32 cellular contexts compared by ENCODE assay signal in the genomic region with DNA sequence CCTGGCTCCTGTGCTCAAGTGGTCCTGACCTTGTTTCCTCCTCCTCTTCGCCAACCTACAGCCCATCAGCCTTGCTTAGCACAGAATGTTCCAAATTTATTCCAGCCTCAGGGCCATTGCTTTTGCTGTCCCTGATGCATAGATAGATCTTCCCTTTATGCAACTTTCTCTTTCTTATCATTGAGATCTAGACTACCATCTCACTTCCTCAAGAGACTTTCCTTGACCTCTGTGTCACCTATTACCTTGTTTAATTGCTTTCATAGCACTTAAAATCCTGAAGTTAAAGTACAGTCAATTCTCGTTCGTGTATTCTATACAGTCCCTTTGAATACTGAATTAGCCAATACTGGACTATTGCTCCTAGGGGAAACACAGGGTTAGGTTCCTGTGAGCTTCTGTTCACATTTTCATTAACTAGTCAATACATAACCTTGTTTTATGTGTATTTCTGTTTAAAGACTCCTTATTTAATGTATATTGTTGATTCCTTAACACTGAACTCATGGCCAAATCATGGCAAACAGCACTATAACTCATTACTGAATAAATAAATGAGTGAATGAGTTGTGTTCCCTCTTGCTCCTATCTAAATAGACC. TPM values are rescaled to one million over a fixed set of nuclear protein-coding genes. Genes with fewer than 3 reads are reported as not detected.
"Had no signal": no experiment of that assay in that cellular context is flagged by ENCODE, and none has a peak within 500 bp of the region (broad histone marks: within the 10 kb centered on the region; RNA-seq: fewer than 3 reads in every experiment).

No MANE protein-coding gene starts in this region.

- H3K4me1 ChIP-seq: ascending aorta, breast epithelium, colonic mucosa, esophagus squamous epithelium had no signal

- H3K27me3 Mint-ChIP-seq: activated B cell treated with CpG ODN at 0.5 μM for 24 hours; activated naive CD8-positive, alpha-beta T cell treated with anti-CD3 and anti-CD28 coated beads, Interleukin-2, amount 10 ng/mL, durations not matched to agents 7 days and 5 days; activated T-cell treated with anti-CD3 and anti-CD28 coated beads, Interleukin-2, amount 50 U/mL, for 24 hours; brain had no signal

- DNase-seq: activated B cell treated with CpG ODN at 0.5 μM for 24 hours; activated CD4-positive, alpha-beta memory T cell treated with anti-CD3 and anti-CD28 coated beads, Interleukin-2, amount 10 ng/mL, durations not matched to agents 7 days and 5 days; activated CD4-positive, alpha-beta T cell treated with anti-CD3 and anti-CD28 coated beads, Interleukin-2, amount 10 ng/mL, durations not matched to agents 7 days and 5 days; activated CD4-positive, alpha-beta T cell treated with anti-CD3 and anti-CD28 coated beads, Interleukin-2, amount 50 U/mL, for 4 hours; activated CD8-positive, alpha-beta memory T cell treated with anti-CD3 and anti-CD28 coated beads, Interleukin-2, amount 50 U/mL, for 48 hours; activated gamma-delta T cell; activated naive CD4-positive, alpha-beta T cell; activated naive CD4-positive, alpha-beta T cell treated with anti-CD3 and anti-CD28 coated beads, Interleukin-2, amount 10 ng/mL, durations not matched to agents 7 days and 5 days; activated naive CD8-positive, alpha-beta T cell treated with anti-CD3 and anti-CD28 coated beads, Interleukin-2, amount 10 ng/mL, durations not matched to agents 7 days and 5 days; activated T-cell treated with anti-CD3 and anti-CD28 coated beads for 4 hours; activated T-cell treated with anti-CD3 and anti-CD28 coated beads, Interleukin-2, amount 50 U/mL, for 24 hours; activated T-cell treated with anti-CD3 and anti-CD28 coated beads, Interleukin-2, amount 50 U/mL, for 72 hours; central memory CD4-positive, alpha-beta T cell; cerebellar nuclear complex; colonic mucosa; effector CD8-positive, alpha-beta T cell; esophagus squamous epithelium; head of caudate nucleus; hypothalamus; T1000; WERI-Rb-1 had no signal

- H3K4me3 ChIP-seq: ascending aorta, breast epithelium, cardiac muscle cell, colonic mucosa, esophagus squamous epithelium had no signal

- H3K4me1 Mint-ChIP-seq: activated B cell treated with CpG ODN at 0.5 μM for 24 hours, brain had no signal

- H3K9me3 ChIP-seq: ascending aorta, colonic mucosa, esophagus squamous epithelium had no signal

- H3K27ac ChIP-seq: ascending aorta, breast epithelium, cardiac muscle cell, colonic mucosa, epithelial cell of prostate, esophagus squamous epithelium, WERI-Rb-1 had no signal

- H3K27me3 ChIP-seq: ascending aorta, breast epithelium, cardiac muscle cell, colonic mucosa, esophagus squamous epithelium had no signal

- ATAC-seq: activated CD4-positive, CD25-positive, alpha-beta regulatory T cell treated with anti-CD3 and anti-CD28 coated beads, Interleukin-2, amount 50 U/mL, for 24 hours; activated naive CD4-positive, alpha-beta T cell treated with anti-CD3 and anti-CD28 coated beads, Interleukin-2, amount 50 U/mL, for 72 hours; activated T-cell treated with anti-CD3 and anti-CD28 coated beads, Interleukin-2, amount 50 U/mL, for 72 hours had no signal

- H3K36me3 ChIP-seq: ascending aorta, breast epithelium, cardiac muscle cell, colonic mucosa, esophagus squamous epithelium, WERI-Rb-1 had no signal

- H3K9me3 Mint-ChIP-seq: activated CD4-positive, alpha-beta memory T cell treated with anti-CD3 and anti-CD28 coated beads, Interleukin-2, amount 10 ng/mL, durations not matched to agents 7 days and 5 days; activated naive CD4-positive, alpha-beta T cell treated with anti-CD3 and anti-CD28 coated beads, Interleukin-2, amount 10 ng/mL, durations not matched to agents 7 days and 5 days; activated T-cell treated with anti-CD3 and anti-CD28 coated beads, Interleukin-2, amount 50 U/mL, for 24 hours; T-helper 2 cell treated with Interferon-gamma antibody and Interleukin-4, amounts not matched to agents 5 μg/mL and 100 μg/mL, for 36 hours had no signal

- H3K36me3 Mint-ChIP-seq: activated naive CD4-positive, alpha-beta T cell treated with anti-CD3 and anti-CD28 coated beads, Interleukin-2, amount 10 ng/mL, durations not matched to agents 7 days and 5 days; activated naive CD4-positive, alpha-beta T cell treated with anti-CD3 and anti-CD28 coated beads, Interleukin-2, amount 50 U/mL, for 72 hours; brain had no signal

- H3K4me3 Mint-ChIP-seq: activated B cell treated with CpG ODN at 0.5 μM for 24 hours; activated CD4-positive, alpha-beta memory T cell treated with anti-CD3 and anti-CD28 coated beads, Interleukin-2, amount 10 ng/mL, durations not matched to agents 7 days and 5 days; activated CD4-positive, alpha-beta T cell treated with anti-CD3 and anti-CD28 coated beads, Interleukin-2, amount 10 ng/mL, durations not matched to agents 7 days and 5 days; activated naive CD4-positive, alpha-beta T cell treated with anti-CD3 and anti-CD28 coated beads, Interleukin-2, amount 10 ng/mL, durations not matched to agents 7 days and 5 days; activated naive CD8-positive, alpha-beta T cell treated with anti-CD3 and anti-CD28 coated beads, Interleukin-2, amount 10 ng/mL, durations not matched to agents 7 days and 5 days; activated T-cell treated with anti-CD3 and anti-CD28 coated beads, Interleukin-2, amount 50 U/mL, for 24 hours; activated T-cell treated with anti-CD3 and anti-CD28 coated beads, Interleukin-2, amount 50 U/mL, for 72 hours; brain; T-helper 2 cell treated with Interferon-gamma antibody and Interleukin-4, amounts not matched to agents 5 μg/mL and 100 μg/mL, for 36 hours had no signal

- H3K27ac Mint-ChIP-seq: activated B cell treated with CpG ODN at 0.5 μM for 24 hours; activated CD4-positive, alpha-beta memory T cell treated with anti-CD3 and anti-CD28 coated beads, Interleukin-2, amount 10 ng/mL, durations not matched to agents 7 days and 5 days; activated CD4-positive, alpha-beta T cell treated with anti-CD3 and anti-CD28 coated beads, Interleukin-2, amount 10 ng/mL, durations not matched to agents 7 days and 5 days; activated naive CD4-positive, alpha-beta T cell treated with anti-CD3 and anti-CD28 coated beads, Interleukin-2, amount 10 ng/mL, durations not matched to agents 7 days and 5 days; activated naive CD4-positive, alpha-beta T cell treated with anti-CD3 and anti-CD28 coated beads, Interleukin-2, amount 50 U/mL, for 72 hours; activated naive CD8-positive, alpha-beta T cell treated with anti-CD3 and anti-CD28 coated beads, Interleukin-2, amount 10 ng/mL, durations not matched to agents 7 days and 5 days; activated T-cell treated with anti-CD3 and anti-CD28 coated beads, Interleukin-2, amount 50 U/mL, for 24 hours; activated T-cell treated with anti-CD3 and anti-CD28 coated beads, Interleukin-2, amount 50 U/mL, for 72 hours; brain; T-helper 2 cell treated with Interferon-gamma antibody and Interleukin-4, amounts not matched to agents 5 μg/mL and 100 μg/mL, for 36 hours had no signal

RNA-seq across cellular contexts. Expression of gene MCOLN3, which starts 26.2 kb away (rescaled TPM):
- total RNA-seq: dermis microvascular lymphatic vessel endothelial cell, endothelial cell of umbilical vein, frontal cortex had no signal
